Comparison of ENCODE assay signal across 3 cellular contexts in genomic region chr12:113514602-113515001, GRCh38.
TF ChIP-seq lines count a peak whose summit lies in the region.

No MANE protein-coding gene starts in this region.

TF ChIP-seq in HepG2, 621 proteins besides CTCF, POLR2A, EP300 and RAD21:
- TF ChIP-seq CEBPB (IDR thresholded peaks at IDR 0.05; ENCODE audit: borderline replicate concordance, low read depth, low read length) (0 out of 2 replicates have a peak, but pooled peaks have one; percentile 24), NR2F1 (CRISPR knock-in tag; IDR thresholded peaks at IDR 0.05) (no peak), ZBTB33 (CRISPR knock-in tag; IDR thresholded peaks at IDR 0.05) (no peak), CBX5 (CRISPR knock-in tag; IDR thresholded peaks at IDR 0.05; ENCODE audit: borderline replicate concordance) (no peak)

TF ChIP-seq in WTC11, 78 proteins besides CTCF, POLR2A, EP300 and RAD21:
- TF ChIP-seq AR (CRISPR knock-in tag; IDR thresholded peaks at IDR 0.05) (no peak), GTF2I (CRISPR knock-in tag; conservative IDR thresholded peaks at IDR 0.05) (peak; percentile 78), ZBTB21 (CRISPR knock-in tag; IDR thresholded peaks at IDR 0.05; ENCODE audit: borderline replicate concordance) (no peak), TP53 (CRISPR knock-in tag; IDR thresholded peaks at IDR 0.05) (0 out of 2 replicates have a peak, but pooled peaks have one; percentile 16), NR1H2 (CRISPR knock-in tag; IDR thresholded peaks at IDR 0.05) (no peak), HMGA2 (CRISPR knock-in tag; IDR thresholded peaks at IDR 0.05) (no peak)

TF ChIP-seq in SK-N-SH, 30 proteins besides CTCF, POLR2A, EP300 and RAD21:
- TF ChIP-seq NFIC (IDR thresholded peaks at IDR 0.05; ENCODE audit: borderline replicate concordance) (no peak), MXI1 (IDR thresholded peaks at IDR 0.05; ENCODE audit: low read depth, low read length) (no peak), EZH2phosphoT487 (IDR thresholded peaks at IDR 0.05; ENCODE audit: borderline replicate concordance, low read depth) (no peak), FOSL2 (IDR thresholded peaks at IDR 0.05; ENCODE audit: borderline replicate concordance, low read depth) (no peak), IRF3 (IDR thresholded peaks at IDR 0.05; ENCODE audit: low read depth, low read length) (no peak), POLR2AphosphoS5 (IDR thresholded peaks at IDR 0.05; ENCODE audit: low read depth, low read length) (no peak), FOXJ3 (CRISPR knock-in tag; IDR thresholded peaks at IDR 0.05) (no peak), CHD2 (IDR thresholded peaks at IDR 0.05; ENCODE audit: low read length, partially characterized antibody) (no peak), ELF1 (IDR thresholded peaks at IDR 0.05) (no peak)
TF ChIP-seq in SK-N-SH: peak in this region for 0.
